ENCODE assay signal across 24 cellular contexts in the genomic region with DNA sequence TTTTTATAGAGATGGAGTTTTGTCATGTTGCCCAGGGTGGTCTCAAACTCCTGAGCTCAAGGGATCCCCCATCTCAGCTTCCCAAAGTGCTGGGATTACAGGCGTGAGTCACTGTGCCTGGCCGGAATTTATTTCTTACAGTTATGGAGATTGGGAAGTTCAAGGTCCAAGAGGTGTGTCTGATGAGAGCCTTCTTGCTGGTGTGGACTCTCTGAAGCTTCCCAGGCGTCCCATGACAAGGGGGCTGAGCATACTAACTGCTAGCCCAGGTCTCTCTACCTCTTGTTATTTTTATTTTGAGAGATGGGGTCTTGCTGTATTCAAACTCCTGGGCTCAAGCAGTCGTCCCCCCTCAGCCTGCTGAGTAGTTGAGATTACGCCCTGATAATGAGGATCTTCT. TPM values are rescaled to one million over a fixed set of nuclear protein-coding genes. Genes with fewer than 3 reads are reported as not detected.
DNase-seq lines count a peak whose midpoint lies in the region; ATAC-seq and TF ChIP-seq lines count a peak whose summit lies in the region.
"Had no signal": no experiment of that assay in that cellular context is flagged by ENCODE, and none has a peak within 500 bp of the region (broad histone marks: within the 10 kb centered on the region; RNA-seq: fewer than 3 reads in every experiment).

No MANE protein-coding gene starts in this region.

- H3K27me3 ChIP-seq in HCT116 (ENCODE audit: insufficient read depth, low read length) (no peaks in the 10 kb centered on the region), mucosa of stomach (ENCODE audit: control insufficient read depth, insufficient read depth, low read length) (peaks cover 8% of the 10 kb centered on the region)
- H3K27me3 ChIP-seq: adrenal gland, right atrium auricular region, thyroid gland had no signal

- CTCF ChIA-PET in HCT116 (lab: Charles Lee): interaction anchor here (0.8 kb wide), 1 partner anchor 12 kb away, joined by 3 read pairs; no protein-coding TSS in a partner anchor

- H3K9me2 ChIP-seq in HCT116 (ENCODE audit: insufficient read depth): no peaks in the 10 kb centered on the region

- RAD21 ChIA-PET in HCT116 (lab: Charles Lee; ENCODE audit: low non-redundant PET in 1 of 2, low total read pairs in 2 of 2, uncharacterized antibody in 2 of 2, unreplicated experiment in 2 of 2): no interaction called here

- DNase-seq in HCT116 (ENCODE audit: low read depth, low spot score) (no peak), NCI-H1694 treated with DMSO at 0.1 percent for 48 hours (lab: John Stamatoyannopoulos, UW) (no peak), NCI-H1436 (lab: John Stamatoyannopoulos, UW) (no peak), NCI-H1436 treated with DMSO at 0.1 percent for 48 hours (lab: John Stamatoyannopoulos, UW) (no peak), inferior parietal cortex (ENCODE audit: extremely low spot score) (no peak)
- DNase-seq in activated T-helper 1 cell treated with anti-CD3 and anti-CD28 coated beads, Interleukin-12 subunit alpha, Interleukin-12 subunit beta, Interleukin-2, Interleukin-4 antibody, amounts not matched to agents 30 ng/mL and 10 ng/mL and 1 ng/mL, durations not matched to agents 14 hours and 24 hours and 36 hours (ENCODE audit: low spot score): no peak
- DNase-seq: activated CD8-positive, alpha-beta memory T cell treated with anti-CD3 and anti-CD28 coated beads, Interleukin-2, amount 50 U/mL, for 48 hours; activated CD8-positive, alpha-beta T cell treated with anti-CD3 and anti-CD28 coated beads for 36 hours; activated naive CD4-positive, alpha-beta T cell treated with anti-CD3 and anti-CD28 coated beads, Interleukin-2, amount 10 ng/mL, durations not matched to agents 7 days and 5 days; adrenal gland; DND-41; foreskin fibroblast; GF-D8; heart right ventricle; NCI-H1417; NCI-H748 treated with DMSO at 0.1 percent for 48 hours; SHP77; stimulated activated CD4-positive, alpha-beta T cell treated with anti-CD3 and anti-CD28 coated beads, Interleukin-1b, Interleukin-23, amount 100 ng/mL, for 48 hours; thyroid gland had no signal

- H3K36me3 ChIP-seq in HCT116 (ENCODE audit: control insufficient read depth in 1 of 2, insufficient read depth in 2 of 2, low read length in 2 of 2): no peaks in the 10 kb centered on the region
- no peaks in the 10 kb centered on the region for H3K36me3 ChIP-seq in mucosa of stomach (ENCODE audit: control insufficient read depth, insufficient read depth, low read length)
- H3K36me3 ChIP-seq: adrenal gland, esophagus muscularis mucosa, heart right ventricle, right atrium auricular region, thyroid gland had no signal

- peak overlapping the region; percentile 59 for H3K4me2 ChIP-seq in HCT116 (ENCODE audit: low read length)
- H3K4me2 ChIP-seq: GM23338 had no signal

- no peak for TF ChIP-seq POLR2A in HCT116 (IDR thresholded peaks at IDR 0.05; ENCODE audit: borderline replicate concordance, extremely low read depth, insufficient read depth, insufficient read length)

- no TSS peak for BruUV-seq in HCT116 (replicated peaks; lab: Mats Ljungman, UMichigan)

- H3K9me3 Mint-ChIP-seq in activated T-helper 1 cell treated with anti-CD3 and anti-CD28 coated beads, Interleukin-12 subunit alpha, Interleukin-12 subunit beta, Interleukin-2, Interleukin-4 antibody, amounts not matched to agents 30 ng/mL and 10 ng/mL and 1 ng/mL, durations not matched to agents 14 hours and 24 hours and 36 hours: no peaks in the 10 kb centered on the region
- H3K9me3 Mint-ChIP-seq: activated CD8-positive, alpha-beta T cell treated with anti-CD3 and anti-CD28 coated beads for 36 hours; activated naive CD4-positive, alpha-beta T cell treated with anti-CD3 and anti-CD28 coated beads, Interleukin-2, amount 10 ng/mL, durations not matched to agents 7 days and 5 days; central memory CD8-positive, alpha-beta T cell; GM23338 had no signal

- peak overlapping the region; percentile 11 for H3K4me3 Mint-ChIP-seq in activated T-helper 1 cell treated with anti-CD3 and anti-CD28 coated beads, Interleukin-12 subunit alpha, Interleukin-12 subunit beta, Interleukin-2, Interleukin-4 antibody, amounts not matched to agents 30 ng/mL and 10 ng/mL and 1 ng/mL, durations not matched to agents 14 hours and 24 hours and 36 hours
- H3K4me3 Mint-ChIP-seq: activated CD8-positive, alpha-beta T cell treated with anti-CD3 and anti-CD28 coated beads for 36 hours; activated naive CD4-positive, alpha-beta T cell treated with anti-CD3 and anti-CD28 coated beads, Interleukin-2, amount 10 ng/mL, durations not matched to agents 7 days and 5 days; central memory CD8-positive, alpha-beta T cell; GM23338 had no signal

- H3K4me1 ChIP-seq in HCT116 (ENCODE audit: control insufficient read depth in 1 of 2, insufficient read depth in 2 of 2, low read length in 2 of 2) (peaks cover 20 to 41% of the 10 kb centered on the region in 2 experiments), mucosa of stomach (ENCODE audit: control insufficient read depth, insufficient read depth, low read length) (peaks cover 53% of the 10 kb centered on the region)

- intact Hi-C loops in HCT116 (cut with micrococcal nuclease): no loop called here
- intact Hi-C loops in activated T-helper 1 cell treated with anti-CD3 and anti-CD28 coated beads, Interleukin-12 subunit alpha, Interleukin-12 subunit beta, Interleukin-2, Interleukin-4 antibody, amounts not matched to agents 30 ng/mL and 10 ng/mL and 1 ng/mL, durations not matched to agents 14 hours and 24 hours and 36 hours (cut with micrococcal nuclease): no loop called here

- H3K4me3 ChIP-seq in HCT116 (replicated peaks in 1 of 2; ENCODE audit: low read depth in 1 of 2, low read length in 2 of 2) (no peak overlapping the region), mucosa of stomach (ENCODE audit: low read length) (no peak overlapping the region)
- H3K4me3 ChIP-seq: adrenal gland, esophagus muscularis mucosa, GM23338, heart right ventricle, right atrium auricular region, thyroid gland had no signal

- H3K79me2 ChIP-seq in HCT116 (ENCODE audit: insufficient read depth, low read length): peaks cover 15% of the 10 kb centered on the region

- no peak overlapping the region for H3K27ac ChIP-seq in HCT116 (ENCODE audit: low read depth, low read length)
- H3K27ac ChIP-seq: adrenal gland, esophagus muscularis mucosa, heart right ventricle, right atrium auricular region, thyroid gland had no signal

- no peak for TF ChIP-seq CTCF in HCT116 (IDR thresholded peaks at IDR 0.05 in 2 of 3, conservative IDR thresholded peaks at IDR 0.05 in 1 of 3; ENCODE audit: borderline replicate concordance in 1 of 3, insufficient read depth in 1 of 3, low read depth in 2 of 3, low read length in 2 of 3)

- peaks cover 8% of the 10 kb centered on the region for H3K36me3 Mint-ChIP-seq in activated T-helper 1 cell treated with anti-CD3 and anti-CD28 coated beads, Interleukin-12 subunit alpha, Interleukin-12 subunit beta, Interleukin-2, Interleukin-4 antibody, amounts not matched to agents 30 ng/mL and 10 ng/mL and 1 ng/mL, durations not matched to agents 14 hours and 24 hours and 36 hours (ENCODE audit: low read depth)

- no peak overlapping the region for H3K9ac ChIP-seq in HCT116 (ENCODE audit: low read length)
- H3K9ac ChIP-seq in mucosa of stomach (ENCODE audit: low read length): peak overlapping the region; percentile 34

- no peak overlapping the region for H2AFZ ChIP-seq in HCT116 (ENCODE audit: low read depth, low read length, poor library complexity, severe bottlenecking)
- H2AFZ ChIP-seq: GM23338 had no signal

- no peak for TF ChIP-seq RAD21 in HCT116 (IDR thresholded peaks at IDR 0.05; ENCODE audit: low read depth)

- no peak overlapping the region for H3K27ac Mint-ChIP-seq in activated T-helper 1 cell treated with anti-CD3 and anti-CD28 coated beads, Interleukin-12 subunit alpha, Interleukin-12 subunit beta, Interleukin-2, Interleukin-4 antibody, amounts not matched to agents 30 ng/mL and 10 ng/mL and 1 ng/mL, durations not matched to agents 14 hours and 24 hours and 36 hours
- H3K27ac Mint-ChIP-seq: activated CD8-positive, alpha-beta T cell treated with anti-CD3 and anti-CD28 coated beads for 36 hours; GM23338 had no signal

- H3K9me3 ChIP-seq in HCT116 (ENCODE audit: control insufficient read depth in 1 of 2, insufficient read depth in 1 of 2, low read depth in 1 of 2, low read length in 2 of 2) (no peaks in the 10 kb centered on the region), mucosa of stomach (ENCODE audit: control insufficient read depth, low read length) (no peaks in the 10 kb centered on the region)
- H3K9me3 ChIP-seq: adrenal gland, esophagus muscularis mucosa, heart right ventricle, right atrium auricular region, thyroid gland had no signal

- POLR2A ChIA-PET in HCT116 (lab: Charles Lee): no interaction called here

- peaks cover 20% of the 10 kb centered on the region for H3K4me1 Mint-ChIP-seq in activated T-helper 1 cell treated with anti-CD3 and anti-CD28 coated beads, Interleukin-12 subunit alpha, Interleukin-12 subunit beta, Interleukin-2, Interleukin-4 antibody, amounts not matched to agents 30 ng/mL and 10 ng/mL and 1 ng/mL, durations not matched to agents 14 hours and 24 hours and 36 hours (ENCODE audit: low read depth)

- peaks cover 1% of the 10 kb centered on the region for H3K27me3 Mint-ChIP-seq in activated T-helper 1 cell treated with anti-CD3 and anti-CD28 coated beads, Interleukin-12 subunit alpha, Interleukin-12 subunit beta, Interleukin-2, Interleukin-4 antibody, amounts not matched to agents 30 ng/mL and 10 ng/mL and 1 ng/mL, durations not matched to agents 14 hours and 24 hours and 36 hours (ENCODE audit: insufficient read depth)
- H3K27me3 Mint-ChIP-seq: activated CD8-positive, alpha-beta T cell treated with anti-CD3 and anti-CD28 coated beads for 36 hours; central memory CD8-positive, alpha-beta T cell had no signal

- peaks cover 3% of the 10 kb centered on the region; the same call in 1 of the 2 replicates for H4K20me1 ChIP-seq in HCT116 (ENCODE audit: insufficient read depth)

- ATAC-seq in HCT116: no peak
- ATAC-seq: activated CD8-positive, alpha-beta T cell treated with anti-CD3 and anti-CD28 coated beads for 36 hours; GM23338; heart right ventricle had no signal

TF ChIP-seq in HCT116, 20 proteins besides CTCF, POLR2A, EP300 and RAD21 (continues in another document):
- no peak for TF ChIP-seq POLR2AphosphoS5 (IDR thresholded peaks at IDR 0.05; ENCODE audit: low read depth, low read length)
- TF ChIP-seq CEBPB (IDR thresholded peaks at IDR 0.05; ENCODE audit: low read depth): no peak
- no peak for TF ChIP-seq CBX3 (IDR thresholded peaks at IDR 0.05; ENCODE audit: low read depth)
- no peak for TF ChIP-seq SRF (IDR thresholded peaks at IDR 0.05; ENCODE audit: low read depth)
- TF ChIP-seq SIN3A (IDR thresholded peaks at IDR 0.05; ENCODE audit: low read depth): no peak

RNA-seq across cellular contexts. Expression of gene NSD2, which starts 2.9 kb away (rescaled TPM):
- total RNA-seq in HCT116 (2021; ENCODE audit: unreplicated experiment): 145 TPM
- polyA plus RNA-seq in HCT116 (2012): 75.3 and 77.0 TPM in 2 replicates
- 200 and 202 TPM in 2 replicates for total RNA-seq in activated T-helper 1 cell treated with anti-CD3 and anti-CD28 coated beads, Interleukin-12 subunit alpha, Interleukin-12 subunit beta, Interleukin-2, Interleukin-4 antibody, amounts not matched to agents 30 ng/mL and 10 ng/mL and 1 ng/mL, durations not matched to agents 14 hours and 24 hours and 36 hours

RNA-seq across cellular contexts. Expression of gene LETM1, which starts 12.3 kb away (rescaled TPM):
- 67.3 TPM for total RNA-seq in HCT116 (2021; ENCODE audit: unreplicated experiment)
- 25.9 and 36.3 TPM in 2 replicates for polyA plus RNA-seq in HCT116 (2012)
- 93.9 and 101 TPM in 2 replicates for total RNA-seq in activated T-helper 1 cell treated with anti-CD3 and anti-CD28 coated beads, Interleukin-12 subunit alpha, Interleukin-12 subunit beta, Interleukin-2, Interleukin-4 antibody, amounts not matched to agents 30 ng/mL and 10 ng/mL and 1 ng/mL, durations not matched to agents 14 hours and 24 hours and 36 hours
